23 cellular contexts compared by ENCODE assay signal in genomic region chr6:40563111-40563510, GRCh38. TPM values are rescaled to one million over a fixed set of nuclear protein-coding genes. Genes with fewer than 3 reads are reported as not detected.
A peak's percentile ranks its signal among the peaks of the same experiment; 100 is the strongest.
DNase-seq lines count a peak whose midpoint lies in the region; TF ChIP-seq lines count a peak whose summit lies in the region.
"Had no signal": no experiment of that assay in that cellular context is flagged by ENCODE, and none has a peak within 500 bp of the region (broad histone marks: within the 10 kb centered on the region; RNA-seq: fewer than 3 reads in every experiment).

No MANE protein-coding gene starts in this region.

- DNase-seq in NCI-H2171 treated with DMSO at 0.1 percent for 48 hours (lab: John Stamatoyannopoulos, UW) = peak; percentile 58
- DNase-seq in NCI-H2171 (lab: John Stamatoyannopoulos, UW) = no peak
- DNase-seq in WERI-Rb-1 = peak; percentile 40
- peak; percentile 67 for DNase-seq in iPS-NIHi7 (ENCODE audit: extremely low spot score)
- DNase-seq in thyroid gland = peak in 1 of 2 donors; percentile 22
- DNase-seq in DMS 273 treated with DMSO at 0.1 percent for 48 hours (lab: John Stamatoyannopoulos, UW) = no peak
- no peak for DNase-seq in CD14-positive monocyte (ENCODE audit: low spot score)
- DNase-seq in progenitor cell of endocrine pancreas (ENCODE audit: low spot score, unreplicated experiment) = no peak
- DNase-seq: ACHN, BE2C, Calu3, DMS153, DND-41, Karpas-422, NCI-H1092, NCI-H1417 treated with DMSO at 0.1 percent for 48 hours, NCI-H1694 treated with DMSO at 0.1 percent for 48 hours, NCI-H446, NCI-H526 treated with DMSO at 0.1 percent for 48 hours, SK-N-SH had no signal

- peaks cover 6 to 17% of the 10 kb centered on the region in 2 donors for H3K4me1 ChIP-seq in thyroid gland

- TF ChIP-seq CTCF in WERI-Rb-1 (IDR thresholded peaks at IDR 0.05; ENCODE audit: low read depth, low read length) (no peak), thyroid gland (IDR thresholded peaks at IDR 0.05) (no peak), CD14-positive monocyte (IDR thresholded peaks at IDR 0.05) (no peak), progenitor cell of endocrine pancreas (IDR thresholded peaks at IDR 0.05; ENCODE audit: unreplicated experiment) (no peak)

- H3K27me3 ChIP-seq in WERI-Rb-1 (ENCODE audit: insufficient read depth, low read depth, severe bottlenecking) = no peaks in the 10 kb centered on the region
- no peaks in the 10 kb centered on the region for H3K27me3 ChIP-seq in thyroid gland
- H3K27me3 ChIP-seq: BE2C had no signal

- H3K27ac Mint-ChIP-seq in CD14-positive monocyte = no peak overlapping the region
- H3K27ac Mint-ChIP-seq in progenitor cell of endocrine pancreas = no peak overlapping the region

- H3K27ac ChIP-seq in WERI-Rb-1 (no peak overlapping the region), thyroid gland (peak overlapping the region in 2 of 3 donors; percentile 10 to 13)
- H3K27ac ChIP-seq: 22Rv1 had no signal

- H3K9me3 Mint-ChIP-seq in CD14-positive monocyte (no peaks in the 10 kb centered on the region), progenitor cell of endocrine pancreas (ENCODE audit: low read depth) (no peaks in the 10 kb centered on the region)

- H3K9me3 ChIP-seq in WERI-Rb-1 (ENCODE audit: severe bottlenecking) = no peaks in the 10 kb centered on the region
- H3K9me3 ChIP-seq in thyroid gland = no peaks in the 10 kb centered on the region
- H3K9me3 ChIP-seq: BE2C, SK-N-SH had no signal

- no peaks in the 10 kb centered on the region for H3K4me1 Mint-ChIP-seq in CD14-positive monocyte
- H3K4me1 Mint-ChIP-seq in progenitor cell of endocrine pancreas (ENCODE audit: low read depth) = no peaks in the 10 kb centered on the region

- no peaks in the 10 kb centered on the region for H3K36me3 Mint-ChIP-seq in CD14-positive monocyte
- H3K36me3 Mint-ChIP-seq in progenitor cell of endocrine pancreas (ENCODE audit: insufficient read depth) = no peaks in the 10 kb centered on the region

- H3K4me3 ChIP-seq in WERI-Rb-1 (ENCODE audit: low read depth, low read length) (no peak overlapping the region), thyroid gland (replicated peaks in 1 of 3) (no peak overlapping the region)

- intact Hi-C loops in thyroid gland (cut with DNase I) (no loop called here), CD14-positive monocyte (cut with micrococcal nuclease) (no loop called here)

- H3K36me3 ChIP-seq in WERI-Rb-1 = no peaks in the 10 kb centered on the region
- no peaks in the 10 kb centered on the region for H3K36me3 ChIP-seq in thyroid gland
- H3K36me3 ChIP-seq: BE2C had no signal

- 43 to 48% methylated on average over 5 of the region's 5 CpGs for WGBS in thyroid gland, 2 donors

- no peak overlapping the region for H3K4me3 Mint-ChIP-seq in CD14-positive monocyte
- no peak overlapping the region for H3K4me3 Mint-ChIP-seq in progenitor cell of endocrine pancreas (ENCODE audit: low read depth)

- no peak for TF ChIP-seq POLR2A in thyroid gland (IDR thresholded peaks at IDR 0.05)

- peaks cover 3 to 5% (median 5%) of the 10 kb centered on the region in 3 donors for H3K27me3 Mint-ChIP-seq in CD14-positive monocyte (ENCODE audit: low read depth in 3 of 3)
- peaks cover 10% of the 10 kb centered on the region for H3K27me3 Mint-ChIP-seq in progenitor cell of endocrine pancreas

RNA-seq across cellular contexts. Expression of gene LRFN2, which starts 24.1 kb away (rescaled TPM):
- total RNA-seq in thyroid gland (under 1 TPM in 1 of 4 donors, not detected in 3; 0.13 TPM), progenitor cell of endocrine pancreas (0.14 and 0.18 TPM in 2 replicates)
- not detected for polyA plus RNA-seq in CD14-positive monocyte
- total RNA-seq: Calu3, HepG2, HT1080 had no signal
- polyA plus RNA-seq: HepG2 had no signal

Comparison
In these comparisons a context has a peak if more than half of its experiments do, and no peak if none do; other contexts are left out.
1. DNase-seq: peak in NCI-H2171 treated with DMSO at 0.1 percent for 48 hours (single experiment), WERI-Rb-1 (single experiment) and iPS-NIHi7 (single experiment); none in NCI-H2171 (single experiment), DMS 273 treated with DMSO at 0.1 percent for 48 hours (single experiment), CD14-positive monocyte (single experiment) and progenitor cell of endocrine pancreas (single experiment).